Comparison of ENCODE assay signal across 11 cellular contexts in genomic region chr3:35659808-35660207, GRCh38. TPM values are rescaled to one million over a fixed set of nuclear protein-coding genes. Genes with fewer than 3 reads are reported as not detected.
DNase-seq lines count a peak whose midpoint lies in the region; ATAC-seq and TF ChIP-seq lines count a peak whose summit lies in the region.
"Had no signal": no experiment of that assay in that cellular context is flagged by ENCODE, and none has a peak within 500 bp of the region (broad histone marks: within the 10 kb centered on the region; RNA-seq: fewer than 3 reads in every experiment).

No MANE protein-coding gene starts in this region.

- no peak overlapping the region for H3K27ac Mint-ChIP-seq in stimulated activated naive CD8-positive, alpha-beta T cell treated with anti-CD3 and anti-CD28 coated beads, Interleukin-15, amount 100 ng/mL, for 72 hours

- ATAC-seq in stimulated activated naive CD8-positive, alpha-beta T cell treated with anti-CD3 and anti-CD28 coated beads, Interleukin-15, amount 100 ng/mL, for 72 hours = peak; percentile 26
- no peak for ATAC-seq in stimulated activated naive CD8-positive, alpha-beta T cell treated with anti-CD3 and anti-CD28 coated beads, Interleukin-15, Interleukin-2, amounts not matched to agents 100 U/mL and 50 U/mL, for 24 hours
- ATAC-seq in esophagus mucosa = peak; percentile 52
- ATAC-seq in HG02588 (IDR thresholded peaks at IDR 0.05; ENCODE audit: unreplicated experiment) = no peak

- no peaks in the 10 kb centered on the region for H3K9me2 ChIP-seq in OCI-LY1 (ENCODE audit: low read depth, low read length)

- H3K27me3 Mint-ChIP-seq in stimulated activated naive CD8-positive, alpha-beta T cell treated with anti-CD3 and anti-CD28 coated beads, Interleukin-15, amount 100 ng/mL, for 72 hours = peaks cover 13% of the 10 kb centered on the region

- H3K79me2 ChIP-seq in OCI-LY1 (ENCODE audit: insufficient read depth, low read length) = no peaks in the 10 kb centered on the region

- H3K27ac ChIP-seq in OCI-LY1 (ENCODE audit: low read depth, low read length, poor library complexity, severe bottlenecking) = peak overlapping the region; percentile 100
- H3K27ac ChIP-seq: KMS-11 had no signal

- H4K20me1 ChIP-seq in OCI-LY1 (ENCODE audit: insufficient read depth, low read length) = no peaks in the 10 kb centered on the region

- H3F3A ChIP-seq in OCI-LY1 (ENCODE audit: insufficient read depth, low read length) = peaks cover under 1% of the 10 kb centered on the region; the same call in 1 of the 2 replicates

- peak overlapping the region; percentile 36 for H3K4me2 ChIP-seq in OCI-LY1 (ENCODE audit: low read length)
- H3K4me2 ChIP-seq: KMS-11 had no signal

- no peak overlapping the region for H3K4me3 ChIP-seq in OCI-LY1 (ENCODE audit: low read depth, low read length, poor library complexity, severe bottlenecking)

- H3K36me3 ChIP-seq in OCI-LY1 (ENCODE audit: insufficient read depth, low read length) = no peaks in the 10 kb centered on the region

- peak; percentile 84 for TF ChIP-seq CTCF in OCI-LY1 (IDR thresholded peaks at IDR 0.05; ENCODE audit: low read length)

- no peak for DNase-seq in stimulated activated naive CD8-positive, alpha-beta T cell treated with anti-CD3 and anti-CD28 coated beads, Interleukin-15, amount 100 ng/mL, for 72 hours
- no peak for DNase-seq in stimulated activated naive CD8-positive, alpha-beta T cell treated with anti-CD3 and anti-CD28 coated beads, Interleukin-15, Interleukin-2, amounts not matched to agents 100 U/mL and 50 U/mL, for 24 hours
- no peak for DNase-seq in Ammon's horn (ENCODE audit: low spot score)
- no peak for DNase-seq in NCI-H1694 treated with DMSO at 0.1 percent for 48 hours (lab: John Stamatoyannopoulos, UW)
- DNase-seq in HK-2 (ENCODE audit: unreplicated experiment) = no peak
- DNase-seq: activated CD4-positive, alpha-beta T cell treated with anti-CD3 and anti-CD28 coated beads for 4 hours had no signal

- no peaks in the 10 kb centered on the region for H3K4me1 Mint-ChIP-seq in stimulated activated naive CD8-positive, alpha-beta T cell treated with anti-CD3 and anti-CD28 coated beads, Interleukin-15, amount 100 ng/mL, for 72 hours

- H3K9me3 ChIP-seq in OCI-LY1 (ENCODE audit: low read length) = no peaks in the 10 kb centered on the region

- no peaks in the 10 kb centered on the region for H3K9me3 Mint-ChIP-seq in stimulated activated naive CD8-positive, alpha-beta T cell treated with anti-CD3 and anti-CD28 coated beads, Interleukin-15, amount 100 ng/mL, for 72 hours

- peak overlapping the region; percentile 11; the same call in 1 of the 2 replicates for H2AFZ ChIP-seq in OCI-LY1 (ENCODE audit: low read length)

- H3K4me3 Mint-ChIP-seq in stimulated activated naive CD8-positive, alpha-beta T cell treated with anti-CD3 and anti-CD28 coated beads, Interleukin-15, amount 100 ng/mL, for 72 hours = no peak overlapping the region

- peak overlapping the region; percentile 27; the same call in 1 of the 2 replicates for H3K9ac ChIP-seq in OCI-LY1 (ENCODE audit: low read length)
- H3K9ac ChIP-seq: KMS-11 had no signal

- H3K4me1 ChIP-seq in OCI-LY1 (ENCODE audit: insufficient read depth, low read length, severe bottlenecking) = peaks cover 86% of the 10 kb centered on the region

- H3K27me3 ChIP-seq in OCI-LY1 (ENCODE audit: insufficient read depth, low read length) = no peaks in the 10 kb centered on the region

RNA-seq across cellular contexts. Expression of gene ARPP21, which starts 20.5 kb away (rescaled TPM):
- not detected for total RNA-seq in esophagus mucosa
- total RNA-seq: mononuclear cell had no signal

Comparison
In these comparisons a context has a peak if more than half of its experiments do, and no peak if none do; other contexts are left out.
1. ATAC-seq: peak in stimulated activated naive CD8-positive, alpha-beta T cell treated with anti-CD3 and anti-CD28 coated beads, Interleukin-15, amount 100 ng/mL, for 72 hours (single experiment) and esophagus mucosa (single experiment); none in stimulated activated naive CD8-positive, alpha-beta T cell treated with anti-CD3 and anti-CD28 coated beads, Interleukin-15, Interleukin-2, amounts not matched to agents 100 U/mL and 50 U/mL, for 24 hours (single experiment) and HG02588 (single experiment).